1 cellular context compared by ENCODE assay signal in the genomic region with DNA sequence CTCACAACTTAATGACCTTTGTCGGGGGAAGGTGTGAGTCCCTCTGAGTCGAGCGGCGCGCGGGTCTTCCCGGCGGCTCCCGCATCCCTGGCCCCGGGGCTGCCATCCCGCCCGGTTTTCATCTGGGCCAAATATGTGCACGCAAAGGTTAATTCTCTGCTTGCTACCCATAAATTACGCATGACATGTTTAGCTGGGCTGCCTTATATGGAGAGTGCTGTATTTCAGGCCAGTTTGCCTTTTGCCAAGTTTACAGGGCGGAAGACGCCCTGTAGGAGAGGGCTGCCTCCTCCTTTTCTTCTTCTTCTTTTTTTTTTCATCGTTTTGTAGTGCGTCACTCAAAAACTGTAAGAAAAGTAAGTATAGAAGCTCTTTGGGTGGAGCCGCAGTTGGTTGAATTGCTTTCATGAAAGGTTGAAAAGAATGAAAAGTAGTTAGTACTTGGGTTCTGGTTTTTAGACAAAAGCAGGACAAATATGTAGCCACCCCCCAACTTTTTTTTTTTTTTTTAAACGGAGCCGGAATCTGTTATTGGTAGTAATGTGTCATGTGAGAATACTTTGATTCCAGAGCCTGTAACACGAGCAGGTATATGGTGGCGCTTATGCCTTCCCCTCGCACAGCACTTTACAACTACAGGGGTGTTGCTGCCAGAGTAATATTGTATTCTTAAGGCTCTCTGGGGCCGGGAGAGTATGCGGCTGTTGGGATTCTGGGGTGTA.
TF ChIP-seq lines count a peak whose summit lies in the region.

No MANE protein-coding gene starts in this region.

TF ChIP-seq in GM12878, 131 proteins besides CTCF, POLR2A, EP300 and RAD21 (continued from another document and continues in another):
- TF ChIP-seq, protein P1, sequence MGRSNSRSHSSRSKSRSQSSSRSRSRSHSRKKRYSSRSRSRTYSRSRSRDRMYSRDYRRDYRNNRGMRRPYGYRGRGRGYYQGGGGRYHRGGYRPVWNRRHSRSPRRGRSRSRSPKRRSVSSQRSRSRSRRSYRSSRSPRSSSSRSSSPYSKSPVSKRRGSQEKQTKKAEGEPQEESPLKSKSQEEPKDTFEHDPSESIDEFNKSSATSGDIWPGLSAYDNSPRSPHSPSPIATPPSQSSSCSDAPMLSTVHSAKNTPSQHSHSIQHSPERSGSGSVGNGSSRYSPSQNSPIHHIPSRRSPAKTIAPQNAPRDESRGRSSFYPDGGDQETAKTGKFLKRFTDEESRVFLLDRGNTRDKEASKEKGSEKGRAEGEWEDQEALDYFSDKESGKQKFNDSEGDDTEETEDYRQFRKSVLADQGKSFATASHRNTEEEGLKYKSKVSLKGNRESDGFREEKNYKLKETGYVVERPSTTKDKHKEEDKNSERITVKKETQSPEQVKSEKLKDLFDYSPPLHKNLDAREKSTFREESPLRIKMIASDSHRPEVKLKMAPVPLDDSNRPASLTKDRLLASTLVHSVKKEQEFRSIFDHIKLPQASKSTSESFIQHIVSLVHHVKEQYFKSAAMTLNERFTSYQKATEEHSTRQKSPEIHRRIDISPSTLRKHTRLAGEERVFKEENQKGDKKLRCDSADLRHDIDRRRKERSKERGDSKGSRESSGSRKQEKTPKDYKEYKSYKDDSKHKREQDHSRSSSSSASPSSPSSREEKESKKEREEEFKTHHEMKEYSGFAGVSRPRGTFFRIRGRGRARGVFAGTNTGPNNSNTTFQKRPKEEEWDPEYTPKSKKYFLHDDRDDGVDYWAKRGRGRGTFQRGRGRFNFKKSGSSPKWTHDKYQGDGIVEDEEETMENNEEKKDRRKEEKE (IDR thresholded peaks at IDR 0.05), result no peak
- TF ChIP-seq HCFC1 (IDR thresholded peaks at IDR 0.05; ENCODE audit: low read length) (no peak), SUZ12 (IDR thresholded peaks at IDR 0.05; ENCODE audit: unreplicated experiment) (no peak), TCF7 (IDR thresholded peaks at IDR 0.05; ENCODE audit: borderline replicate concordance) (no peak), MEF2B (IDR thresholded peaks at IDR 0.05; ENCODE audit: partially characterized antibody, poor library complexity, severe bottlenecking) (no peak), GATAD2B (conservative IDR thresholded peaks at IDR 0.05; ENCODE audit: low read depth) (no peak), RAD51 (IDR thresholded peaks at IDR 0.05) (peak; percentile 68), WRNIP1 (IDR thresholded peaks at IDR 0.05; ENCODE audit: borderline replicate concordance, low read depth, low read length) (no peak), HDAC6 (IDR thresholded peaks at IDR 0.05; ENCODE audit: unreplicated experiment) (no peak), JUNB (IDR thresholded peaks at IDR 0.05) (no peak), SRF (IDR thresholded peaks at IDR 0.05; ENCODE audit: low read depth in 2 of 2, low read length in 2 of 2) (peak in 1 of 2 experiments; percentile 66; a peak in 1 of 4 replicates), ZZZ3 (IDR thresholded peaks at IDR 0.05; ENCODE audit: control insufficient read depth, insufficient read length, low read depth) (no peak), RCOR1 (conservative IDR thresholded peaks at IDR 0.05; ENCODE audit: low read depth, low read length) (no peak), MTA3 (IDR thresholded peaks at IDR 0.05; ENCODE audit: borderline replicate concordance, low read length) (0 out of 2 replicates have a peak, but pooled peaks have one; percentile 15), BRCA1 (IDR thresholded peaks at IDR 0.05; ENCODE audit: low read depth, low read length) (no peak), SIN3A (IDR thresholded peaks at IDR 0.05; ENCODE audit: low read depth, low read length) (no peak; the same call in 1 of the 2 replicates), ZNF207 (IDR thresholded peaks at IDR 0.05; ENCODE audit: borderline replicate concordance) (no peak), RB1 (IDR thresholded peaks at IDR 0.05; ENCODE audit: borderline replicate concordance) (no peak), STAT3 (IDR thresholded peaks at IDR 0.05; ENCODE audit: low read depth, low read length) (no peak), BMI1 (IDR thresholded peaks at IDR 0.05; ENCODE audit: borderline replicate concordance) (no peak), EGR1 (IDR thresholded peaks at IDR 0.05; ENCODE audit: borderline replicate concordance in 1 of 2, low read depth in 2 of 2, low read length in 2 of 2) (no peak), MTA2 (IDR thresholded peaks at IDR 0.05; ENCODE audit: low read depth) (no peak), NR2F1 (conservative IDR thresholded peaks at IDR 0.05) (no peak), HDAC2 (IDR thresholded peaks at IDR 0.05) (no peak), SMAD1 (IDR thresholded peaks at IDR 0.05; ENCODE audit: low read depth, partially characterized antibody) (no peak), YBX1 (IDR thresholded peaks at IDR 0.05) (no peak), STAT1 (conservative IDR thresholded peaks at IDR 0.05) (no peak), ZNF384 (IDR thresholded peaks at IDR 0.05; ENCODE audit: borderline replicate concordance, low read depth, low read length) (peak; percentile 92), MEF2A (IDR thresholded peaks at IDR 0.05; ENCODE audit: insufficient read depth, low read depth, low read length) (no peak), NR2C2 (IDR thresholded peaks at IDR 0.05; ENCODE audit: borderline replicate concordance, control insufficient read depth, insufficient read length, low read depth) (no peak)
- TF ChIP-seq, protein P2, sequence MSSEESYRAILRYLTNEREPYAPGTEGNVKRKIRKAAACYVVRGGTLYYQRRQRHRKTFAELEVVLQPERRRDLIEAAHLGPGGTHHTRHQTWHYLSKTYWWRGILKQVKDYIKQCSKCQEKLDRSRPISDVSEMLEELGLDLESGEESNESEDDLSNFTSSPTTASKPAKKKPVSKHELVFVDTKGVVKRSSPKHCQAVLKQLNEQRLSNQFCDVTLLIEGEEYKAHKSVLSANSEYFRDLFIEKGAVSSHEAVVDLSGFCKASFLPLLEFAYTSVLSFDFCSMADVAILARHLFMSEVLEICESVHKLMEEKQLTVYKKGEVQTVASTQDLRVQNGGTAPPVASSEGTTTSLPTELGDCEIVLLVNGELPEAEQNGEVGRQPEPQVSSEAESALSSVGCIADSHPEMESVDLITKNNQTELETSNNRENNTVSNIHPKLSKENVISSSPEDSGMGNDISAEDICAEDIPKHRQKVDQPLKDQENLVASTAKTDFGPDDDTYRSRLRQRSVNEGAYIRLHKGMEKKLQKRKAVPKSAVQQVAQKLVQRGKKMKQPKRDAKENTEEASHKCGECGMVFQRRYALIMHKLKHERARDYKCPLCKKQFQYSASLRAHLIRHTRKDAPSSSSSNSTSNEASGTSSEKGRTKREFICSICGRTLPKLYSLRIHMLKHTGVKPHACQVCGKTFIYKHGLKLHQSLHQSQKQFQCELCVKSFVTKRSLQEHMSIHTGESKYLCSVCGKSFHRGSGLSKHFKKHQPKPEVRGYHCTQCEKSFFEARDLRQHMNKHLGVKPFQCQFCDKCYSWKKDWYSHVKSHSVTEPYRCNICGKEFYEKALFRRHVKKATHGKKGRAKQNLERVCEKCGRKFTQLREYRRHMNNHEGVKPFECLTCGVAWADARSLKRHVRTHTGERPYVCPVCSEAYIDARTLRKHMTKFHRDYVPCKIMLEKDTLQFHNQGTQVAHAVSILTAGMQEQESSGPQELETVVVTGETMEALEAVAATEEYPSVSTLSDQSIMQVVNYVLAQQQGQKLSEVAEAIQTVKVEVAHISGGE (CRISPR knock-in tag; IDR thresholded peaks at IDR 0.05), result no peak
- TF ChIP-seq, protein P3, sequence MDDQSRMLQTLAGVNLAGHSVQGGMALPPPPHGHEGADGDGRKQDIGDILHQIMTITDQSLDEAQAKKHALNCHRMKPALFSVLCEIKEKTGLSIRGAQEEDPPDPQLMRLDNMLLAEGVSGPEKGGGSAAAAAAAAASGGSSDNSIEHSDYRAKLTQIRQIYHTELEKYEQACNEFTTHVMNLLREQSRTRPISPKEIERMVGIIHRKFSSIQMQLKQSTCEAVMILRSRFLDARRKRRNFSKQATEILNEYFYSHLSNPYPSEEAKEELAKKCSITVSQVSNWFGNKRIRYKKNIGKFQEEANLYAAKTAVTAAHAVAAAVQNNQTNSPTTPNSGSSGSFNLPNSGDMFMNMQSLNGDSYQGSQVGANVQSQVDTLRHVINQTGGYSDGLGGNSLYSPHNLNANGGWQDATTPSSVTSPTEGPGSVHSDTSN (IDR thresholded peaks at IDR 0.05; ENCODE audit: insufficient replicate concordance, low read depth, low read length), result no peak
- TF ChIP-seq, protein P4, sequence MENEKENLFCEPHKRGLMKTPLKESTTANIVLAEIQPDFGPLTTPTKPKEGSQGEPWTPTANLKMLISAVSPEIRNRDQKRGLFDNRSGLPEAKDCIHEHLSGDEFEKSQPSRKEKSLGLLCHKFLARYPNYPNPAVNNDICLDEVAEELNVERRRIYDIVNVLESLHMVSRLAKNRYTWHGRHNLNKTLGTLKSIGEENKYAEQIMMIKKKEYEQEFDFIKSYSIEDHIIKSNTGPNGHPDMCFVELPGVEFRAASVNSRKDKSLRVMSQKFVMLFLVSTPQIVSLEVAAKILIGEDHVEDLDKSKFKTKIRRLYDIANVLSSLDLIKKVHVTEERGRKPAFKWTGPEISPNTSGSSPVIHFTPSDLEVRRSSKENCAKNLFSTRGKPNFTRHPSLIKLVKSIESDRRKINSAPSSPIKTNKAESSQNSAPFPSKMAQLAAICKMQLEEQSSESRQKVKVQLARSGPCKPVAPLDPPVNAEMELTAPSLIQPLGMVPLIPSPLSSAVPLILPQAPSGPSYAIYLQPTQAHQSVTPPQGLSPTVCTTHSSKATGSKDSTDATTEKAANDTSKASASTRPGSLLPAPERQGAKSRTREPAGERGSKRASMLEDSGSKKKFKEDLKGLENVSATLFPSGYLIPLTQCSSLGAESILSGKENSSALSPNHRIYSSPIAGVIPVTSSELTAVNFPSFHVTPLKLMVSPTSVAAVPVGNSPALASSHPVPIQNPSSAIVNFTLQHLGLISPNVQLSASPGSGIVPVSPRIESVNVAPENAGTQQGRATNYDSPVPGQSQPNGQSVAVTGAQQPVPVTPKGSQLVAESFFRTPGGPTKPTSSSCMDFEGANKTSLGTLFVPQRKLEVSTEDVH (IDR thresholded peaks at IDR 0.05; ENCODE audit: low read depth, partially characterized antibody), result no peak
- TF ChIP-seq, protein P5, sequence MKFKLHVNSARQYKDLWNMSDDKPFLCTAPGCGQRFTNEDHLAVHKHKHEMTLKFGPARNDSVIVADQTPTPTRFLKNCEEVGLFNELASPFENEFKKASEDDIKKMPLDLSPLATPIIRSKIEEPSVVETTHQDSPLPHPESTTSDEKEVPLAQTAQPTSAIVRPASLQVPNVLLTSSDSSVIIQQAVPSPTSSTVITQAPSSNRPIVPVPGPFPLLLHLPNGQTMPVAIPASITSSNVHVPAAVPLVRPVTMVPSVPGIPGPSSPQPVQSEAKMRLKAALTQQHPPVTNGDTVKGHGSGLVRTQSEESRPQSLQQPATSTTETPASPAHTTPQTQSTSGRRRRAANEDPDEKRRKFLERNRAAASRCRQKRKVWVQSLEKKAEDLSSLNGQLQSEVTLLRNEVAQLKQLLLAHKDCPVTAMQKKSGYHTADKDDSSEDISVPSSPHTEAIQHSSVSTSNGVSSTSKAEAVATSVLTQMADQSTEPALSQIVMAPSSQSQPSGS (IDR thresholded peaks at IDR 0.05; ENCODE audit: low read length), result no peak; the same call in none of the 2 replicates
- TF ChIP-seq, protein P6, sequence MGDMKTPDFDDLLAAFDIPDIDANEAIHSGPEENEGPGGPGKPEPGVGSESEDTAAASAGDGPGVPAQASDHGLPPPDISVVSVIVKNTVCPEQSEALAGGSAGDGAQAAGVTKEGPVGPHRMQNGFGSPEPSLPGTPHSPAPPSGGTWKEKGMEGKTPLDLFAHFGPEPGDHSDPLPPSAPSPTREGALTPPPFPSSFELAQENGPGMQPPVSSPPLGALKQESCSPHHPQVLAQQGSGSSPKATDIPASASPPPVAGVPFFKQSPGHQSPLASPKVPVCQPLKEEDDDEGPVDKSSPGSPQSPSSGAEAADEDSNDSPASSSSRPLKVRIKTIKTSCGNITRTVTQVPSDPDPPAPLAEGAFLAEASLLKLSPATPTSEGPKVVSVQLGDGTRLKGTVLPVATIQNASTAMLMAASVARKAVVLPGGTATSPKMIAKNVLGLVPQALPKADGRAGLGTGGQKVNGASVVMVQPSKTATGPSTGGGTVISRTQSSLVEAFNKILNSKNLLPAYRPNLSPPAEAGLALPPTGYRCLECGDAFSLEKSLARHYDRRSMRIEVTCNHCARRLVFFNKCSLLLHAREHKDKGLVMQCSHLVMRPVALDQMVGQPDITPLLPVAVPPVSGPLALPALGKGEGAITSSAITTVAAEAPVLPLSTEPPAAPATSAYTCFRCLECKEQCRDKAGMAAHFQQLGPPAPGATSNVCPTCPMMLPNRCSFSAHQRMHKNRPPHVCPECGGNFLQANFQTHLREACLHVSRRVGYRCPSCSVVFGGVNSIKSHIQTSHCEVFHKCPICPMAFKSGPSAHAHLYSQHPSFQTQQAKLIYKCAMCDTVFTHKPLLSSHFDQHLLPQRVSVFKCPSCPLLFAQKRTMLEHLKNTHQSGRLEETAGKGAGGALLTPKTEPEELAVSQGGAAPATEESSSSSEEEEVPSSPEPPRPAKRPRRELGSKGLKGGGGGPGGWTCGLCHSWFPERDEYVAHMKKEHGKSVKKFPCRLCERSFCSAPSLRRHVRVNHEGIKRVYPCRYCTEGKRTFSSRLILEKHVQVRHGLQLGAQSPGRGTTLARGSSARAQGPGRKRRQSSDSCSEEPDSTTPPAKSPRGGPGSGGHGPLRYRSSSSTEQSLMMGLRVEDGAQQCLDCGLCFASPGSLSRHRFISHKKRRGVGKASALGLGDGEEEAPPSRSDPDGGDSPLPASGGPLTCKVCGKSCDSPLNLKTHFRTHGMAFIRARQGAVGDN (IDR thresholded peaks at IDR 0.05), result no peak
- TF ChIP-seq, protein P7, sequence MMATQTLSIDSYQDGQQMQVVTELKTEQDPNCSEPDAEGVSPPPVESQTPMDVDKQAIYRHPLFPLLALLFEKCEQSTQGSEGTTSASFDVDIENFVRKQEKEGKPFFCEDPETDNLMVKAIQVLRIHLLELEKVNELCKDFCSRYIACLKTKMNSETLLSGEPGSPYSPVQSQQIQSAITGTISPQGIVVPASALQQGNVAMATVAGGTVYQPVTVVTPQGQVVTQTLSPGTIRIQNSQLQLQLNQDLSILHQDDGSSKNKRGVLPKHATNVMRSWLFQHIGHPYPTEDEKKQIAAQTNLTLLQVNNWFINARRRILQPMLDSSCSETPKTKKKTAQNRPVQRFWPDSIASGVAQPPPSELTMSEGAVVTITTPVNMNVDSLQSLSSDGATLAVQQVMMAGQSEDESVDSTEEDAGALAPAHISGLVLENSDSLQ (IDR thresholded peaks at IDR 0.05), result peak; percentile 77
- TF ChIP-seq, protein P8, sequence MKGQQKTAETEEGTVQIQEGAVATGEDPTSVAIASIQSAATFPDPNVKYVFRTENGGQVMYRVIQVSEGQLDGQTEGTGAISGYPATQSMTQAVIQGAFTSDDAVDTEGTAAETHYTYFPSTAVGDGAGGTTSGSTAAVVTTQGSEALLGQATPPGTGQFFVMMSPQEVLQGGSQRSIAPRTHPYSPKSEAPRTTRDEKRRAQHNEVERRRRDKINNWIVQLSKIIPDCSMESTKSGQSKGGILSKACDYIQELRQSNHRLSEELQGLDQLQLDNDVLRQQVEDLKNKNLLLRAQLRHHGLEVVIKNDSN (IDR thresholded peaks at IDR 0.05; ENCODE audit: borderline replicate concordance, extremely low read length, insufficient read depth, low read depth, low read length), result peak; percentile 7
- TF ChIP-seq, protein P9, sequence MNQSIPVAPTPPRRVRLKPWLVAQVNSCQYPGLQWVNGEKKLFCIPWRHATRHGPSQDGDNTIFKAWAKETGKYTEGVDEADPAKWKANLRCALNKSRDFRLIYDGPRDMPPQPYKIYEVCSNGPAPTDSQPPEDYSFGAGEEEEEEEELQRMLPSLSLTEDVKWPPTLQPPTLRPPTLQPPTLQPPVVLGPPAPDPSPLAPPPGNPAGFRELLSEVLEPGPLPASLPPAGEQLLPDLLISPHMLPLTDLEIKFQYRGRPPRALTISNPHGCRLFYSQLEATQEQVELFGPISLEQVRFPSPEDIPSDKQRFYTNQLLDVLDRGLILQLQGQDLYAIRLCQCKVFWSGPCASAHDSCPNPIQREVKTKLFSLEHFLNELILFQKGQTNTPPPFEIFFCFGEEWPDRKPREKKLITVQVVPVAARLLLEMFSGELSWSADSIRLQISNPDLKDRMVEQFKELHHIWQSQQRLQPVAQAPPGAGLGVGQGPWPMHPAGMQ (IDR thresholded peaks at IDR 0.05; ENCODE audit: borderline replicate concordance), result no peak
